ENCODE assay signal across 1 cellular context in genomic region chr1:231053493-231054162, GRCh38.
TF ChIP-seq lines count a peak whose summit lies in the region.

No MANE protein-coding gene starts in this region.

TF ChIP-seq in K562, 482 proteins besides CTCF, POLR2A, EP300 and RAD21 (continued from another document and continues in another):
- TF ChIP-seq BRF1 (IDR thresholded peaks at IDR 0.05; ENCODE audit: borderline replicate concordance, extremely low read depth, insufficient read length) = no peak
- TF ChIP-seq MED1 (CRISPR knock-in tag; IDR thresholded peaks at IDR 0.05; ENCODE audit: borderline replicate concordance) = no peak
- no peak for TF ChIP-seq ZNF431 (CRISPR knock-in tag; IDR thresholded peaks at IDR 0.05)
- no peak for TF ChIP-seq HDAC8 (tag; IDR thresholded peaks at IDR 0.05)
- 0 out of 2 replicates have a peak, but pooled peaks have one; percentile 24 for TF ChIP-seq HMGXB4 (CRISPR knock-in tag; IDR thresholded peaks at IDR 0.05)
- TF ChIP-seq HDAC2 (IDR thresholded peaks at IDR 0.05) = peak; percentile 82
- no peak for TF ChIP-seq ZNF224 (CRISPR knock-in tag; IDR thresholded peaks at IDR 0.05)
- TF ChIP-seq GTF2F1 (IDR thresholded peaks at IDR 0.05; ENCODE audit: low read depth, low read length) = no peak
- no peak for TF ChIP-seq TBP (optimal IDR thresholded peaks at IDR 0.05; ENCODE audit: low read depth, low read length)
- no peak for TF ChIP-seq DIDO1 (tag; IDR thresholded peaks at IDR 0.05; ENCODE audit: low read depth)
- TF ChIP-seq NFATC3 (IDR thresholded peaks at IDR 0.05) = peak; percentile 30; the same call in 1 of the 2 replicates
- no peak for TF ChIP-seq POLR2AphosphoS5 (IDR thresholded peaks at IDR 0.05; ENCODE audit: control insufficient read depth, insufficient read depth, low read depth, low read length)
- TF ChIP-seq BMI1 (IDR thresholded peaks at IDR 0.05; ENCODE audit: low read length) = no peak
- TF ChIP-seq ZNF77 (CRISPR knock-in tag; IDR thresholded peaks at IDR 0.05) = no peak
- TF ChIP-seq ZNF146 (CRISPR knock-in tag; IDR thresholded peaks at IDR 0.05; ENCODE audit: unreplicated experiment) = no peak
- TF ChIP-seq, protein P1, sequence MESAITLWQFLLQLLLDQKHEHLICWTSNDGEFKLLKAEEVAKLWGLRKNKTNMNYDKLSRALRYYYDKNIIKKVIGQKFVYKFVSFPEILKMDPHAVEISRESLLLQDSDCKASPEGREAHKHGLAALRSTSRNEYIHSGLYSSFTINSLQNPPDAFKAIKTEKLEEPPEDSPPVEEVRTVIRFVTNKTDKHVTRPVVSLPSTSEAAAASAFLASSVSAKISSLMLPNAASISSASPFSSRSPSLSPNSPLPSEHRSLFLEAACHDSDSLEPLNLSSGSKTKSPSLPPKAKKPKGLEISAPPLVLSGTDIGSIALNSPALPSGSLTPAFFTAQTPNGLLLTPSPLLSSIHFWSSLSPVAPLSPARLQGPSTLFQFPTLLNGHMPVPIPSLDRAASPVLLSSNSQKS (CRISPR knock-in tag; IDR thresholded peaks at IDR 0.05) = no peak
- no peak for TF ChIP-seq BDP1 (IDR thresholded peaks at IDR 0.05; ENCODE audit: insufficient read depth, insufficient read length)
- no peak for TF ChIP-seq PRPF4 (IDR thresholded peaks at IDR 0.05; ENCODE audit: insufficient read depth, low read depth, low read length, poor library complexity, severe bottlenecking)
- peak; percentile 60 for TF ChIP-seq NCOR1 (IDR thresholded peaks at IDR 0.05)
- no peak for TF ChIP-seq PHF8 (IDR thresholded peaks at IDR 0.05; ENCODE audit: borderline replicate concordance, low read length)
- no peak for TF ChIP-seq XRCC5 (IDR thresholded peaks at IDR 0.05; ENCODE audit: low read depth, low read length)
- no peak for TF ChIP-seq ZNF347 (CRISPR knock-in tag; IDR thresholded peaks at IDR 0.05; ENCODE audit: low read depth)
- TF ChIP-seq ATF3 (IDR thresholded peaks at IDR 0.05) = no peak
- TF ChIP-seq ATF3 (CRISPR knock-in tag; conservative IDR thresholded peaks at IDR 0.05) = no peak
- TF ChIP-seq TFAM (CRISPR knock-in tag; conservative IDR thresholded peaks at IDR 0.05) = no peak
- no peak for TF ChIP-seq MCM7 (IDR thresholded peaks at IDR 0.05)
- TF ChIP-seq ZNF75A (CRISPR knock-in tag; IDR thresholded peaks at IDR 0.05) = no peak
- TF ChIP-seq ZFX (CRISPR knock-in tag; IDR thresholded peaks at IDR 0.05) = no peak
- TF ChIP-seq ATF2 (CRISPR knock-in tag; IDR thresholded peaks at IDR 0.05) = no peak
- TF ChIP-seq ZNF583 (CRISPR knock-in tag; IDR thresholded peaks at IDR 0.05) = no peak
- no peak for TF ChIP-seq HNRNPLL (IDR thresholded peaks at IDR 0.05; ENCODE audit: low read depth, low read length, poor library complexity, severe bottlenecking)
- TF ChIP-seq, protein P2, sequence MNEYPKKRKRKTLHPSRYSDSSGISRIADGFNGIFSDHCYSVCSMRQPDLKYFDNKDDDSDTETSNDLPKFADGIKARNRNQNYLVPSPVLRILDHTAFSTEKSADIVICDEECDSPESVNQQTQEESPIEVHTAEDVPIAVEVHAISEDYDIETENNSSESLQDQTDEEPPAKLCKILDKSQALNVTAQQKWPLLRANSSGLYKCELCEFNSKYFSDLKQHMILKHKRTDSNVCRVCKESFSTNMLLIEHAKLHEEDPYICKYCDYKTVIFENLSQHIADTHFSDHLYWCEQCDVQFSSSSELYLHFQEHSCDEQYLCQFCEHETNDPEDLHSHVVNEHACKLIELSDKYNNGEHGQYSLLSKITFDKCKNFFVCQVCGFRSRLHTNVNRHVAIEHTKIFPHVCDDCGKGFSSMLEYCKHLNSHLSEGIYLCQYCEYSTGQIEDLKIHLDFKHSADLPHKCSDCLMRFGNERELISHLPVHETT (CRISPR knock-in tag; conservative IDR thresholded peaks at IDR 0.05 in 1 of 2, IDR thresholded peaks at IDR 0.05 in 1 of 2) = peak in 1 of 2 experiments; percentile 39; a peak in 1 of 4 replicates
- no peak for TF ChIP-seq MAFK (IDR thresholded peaks at IDR 0.05; ENCODE audit: low read length)
- no peak for TF ChIP-seq ZNF384 (IDR thresholded peaks at IDR 0.05; ENCODE audit: low read depth, low read length)
- no peak; the same call in 1 of the 2 replicates for TF ChIP-seq NFE2 (IDR thresholded peaks at IDR 0.05; ENCODE audit: low read depth)
- TF ChIP-seq MTA3 (IDR thresholded peaks at IDR 0.05; ENCODE audit: borderline replicate concordance) = no peak
- TF ChIP-seq ATF7 (IDR thresholded peaks at IDR 0.05) = peak; percentile 60; the same call in 1 of the 2 replicates
- TF ChIP-seq SETDB1 (IDR thresholded peaks at IDR 0.05; ENCODE audit: low read length) = no peak
- TF ChIP-seq ZNF518B (CRISPR knock-in tag; IDR thresholded peaks at IDR 0.05) = no peak
- TF ChIP-seq TAF15 (IDR thresholded peaks at IDR 0.05; ENCODE audit: low read depth, low read length) = no peak
- TF ChIP-seq ZNF79 (CRISPR knock-in tag; IDR thresholded peaks at IDR 0.05; ENCODE audit: low read depth) = no peak
- 0 out of 2 replicates have a peak, but pooled peaks have one; percentile 15 for TF ChIP-seq TOE1 (IDR thresholded peaks at IDR 0.05; ENCODE audit: borderline replicate concordance)
- TF ChIP-seq TOE1 (CRISPR knock-in tag; IDR thresholded peaks at IDR 0.05; ENCODE audit: borderline replicate concordance, low read depth) = no peak
- no peak for TF ChIP-seq HMG20B (CRISPR knock-in tag; IDR thresholded peaks at IDR 0.05)
- peak; percentile 74; the same call in 1 of the 2 replicates for TF ChIP-seq SMARCA4 (IDR thresholded peaks at IDR 0.05)
- no peak for TF ChIP-seq NCOA2 (IDR thresholded peaks at IDR 0.05; ENCODE audit: partially characterized antibody in 2 of 2)
- TF ChIP-seq CREBBP (IDR thresholded peaks at IDR 0.05; ENCODE audit: low read depth, low read length) = no peak
- TF ChIP-seq ZNF24 (IDR thresholded peaks at IDR 0.05) = peak; percentile 19; the same call in 1 of the 2 replicates
- TF ChIP-seq RAD51 (IDR thresholded peaks at IDR 0.05; ENCODE audit: borderline replicate concordance, low read depth) = no peak
- peak; percentile 21 for TF ChIP-seq ZFP36 (IDR thresholded peaks at IDR 0.05; ENCODE audit: low read depth, low read length, partially characterized antibody)
- no peak for TF ChIP-seq REST (CRISPR knock-in tag; IDR thresholded peaks at IDR 0.05; ENCODE audit: low read depth)
- TF ChIP-seq SREBF2 (CRISPR knock-in tag; IDR thresholded peaks at IDR 0.05) = no peak
- TF ChIP-seq LEF1 (IDR thresholded peaks at IDR 0.05) = peak; percentile 73; the same call in 1 of the 2 replicates
- TF ChIP-seq, protein P3, sequence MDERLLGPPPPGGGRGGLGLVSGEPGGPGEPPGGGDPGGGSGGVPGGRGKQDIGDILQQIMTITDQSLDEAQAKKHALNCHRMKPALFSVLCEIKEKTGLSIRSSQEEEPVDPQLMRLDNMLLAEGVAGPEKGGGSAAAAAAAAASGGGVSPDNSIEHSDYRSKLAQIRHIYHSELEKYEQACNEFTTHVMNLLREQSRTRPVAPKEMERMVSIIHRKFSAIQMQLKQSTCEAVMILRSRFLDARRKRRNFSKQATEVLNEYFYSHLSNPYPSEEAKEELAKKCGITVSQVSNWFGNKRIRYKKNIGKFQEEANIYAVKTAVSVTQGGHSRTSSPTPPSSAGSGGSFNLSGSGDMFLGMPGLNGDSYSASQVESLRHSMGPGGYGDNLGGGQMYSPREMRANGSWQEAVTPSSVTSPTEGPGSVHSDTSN (CRISPR knock-in tag; IDR thresholded peaks at IDR 0.05; ENCODE audit: low read depth) = no peak
- TF ChIP-seq, protein P3 (tag; conservative IDR thresholded peaks at IDR 0.05; ENCODE audit: low read depth) = peak; percentile 33; the same call in 1 of the 2 replicates
